ENCODE assay signal across 8 cellular contexts in the genomic region with DNA sequence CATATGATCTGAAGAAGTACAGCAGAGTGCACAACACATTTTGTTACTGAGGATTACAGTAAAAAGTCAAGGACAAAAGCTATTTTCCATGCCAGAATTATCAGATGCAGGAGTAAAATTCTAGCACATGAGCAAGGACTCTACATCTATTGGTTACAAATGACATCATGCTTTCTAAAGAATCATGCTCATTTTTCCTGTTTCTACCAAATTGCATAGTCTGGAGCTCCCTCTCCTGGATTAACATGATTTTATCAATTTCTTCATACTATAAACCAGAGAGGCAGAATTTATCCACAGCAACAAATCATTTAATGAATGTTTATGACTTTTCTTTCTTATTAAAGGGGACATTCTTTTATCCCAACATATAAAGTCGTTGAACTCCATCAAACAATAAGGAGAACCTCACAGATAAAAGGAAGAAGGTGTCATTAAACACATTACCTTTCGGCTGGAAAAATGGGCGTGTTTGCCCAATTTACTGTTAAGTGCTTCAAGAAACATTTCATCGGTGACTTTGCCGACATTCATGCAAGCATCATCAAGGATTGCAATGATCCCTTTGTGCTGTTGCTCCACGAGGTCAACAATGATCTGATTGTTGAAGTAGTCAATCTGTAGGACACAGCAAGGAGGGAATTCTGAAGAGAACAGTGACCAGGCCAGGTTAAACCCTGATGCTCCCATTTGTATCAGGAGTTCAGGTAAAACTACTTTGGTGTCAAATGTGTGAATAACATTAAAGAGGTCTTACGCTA.
A peak's percentile ranks its signal among the peaks of the same experiment; 100 is the strongest.
DNase-seq lines count a peak whose midpoint lies in the region; ATAC-seq, FAIRE-seq and TF ChIP-seq lines count a peak whose summit lies in the region.

No MANE protein-coding gene starts in this region.

- H3K27ac ChIP-seq in hepatocyte (no peak overlapping the region), spleen (peak overlapping the region in 2 of 8 donors; percentile 12 to 26)

- ATAC-seq in GM19023 (IDR thresholded peaks at IDR 0.05; ENCODE audit: unreplicated experiment) = no peak

- DNase-seq in AG08396 (ENCODE audit: low spot score) (peak; percentile 46), GM18507 (ENCODE audit: extremely low spot score, insufficient read length, low read depth) (peak; percentile 4), NCI-H2227 treated with DMSO at 0.1 percent for 48 hours (lab: John Stamatoyannopoulos, UW) (peak; percentile 74), astrocyte of the hippocampus (ENCODE audit: low read depth, low spot score) (peak; percentile 80), hepatocyte (ENCODE audit: low spot score) (peak; percentile 61), spleen (no peak), 8988T (no peak)

- peak; percentile 86 for FAIRE-seq in GM18507 (lab: Jason Lieb, UNC)

- TF ChIP-seq CTCF in hepatocyte (IDR thresholded peaks at IDR 0.05; ENCODE audit: poor library complexity) (peak; percentile 61), spleen (IDR thresholded peaks at IDR 0.05 in 8 of 11, conservative IDR thresholded peaks at IDR 0.05 in 3 of 11) (peak; percentile 16 to 77 (median 57))

- no peaks in the 10 kb centered on the region for H3K9me2 ChIP-seq in hepatocyte (replicated peaks; ENCODE audit: insufficient read depth)

- H3K9me3 ChIP-seq in hepatocyte (ENCODE audit: low read depth) (no peaks in the 10 kb centered on the region), spleen (no peaks in the 10 kb centered on the region)

- intact Hi-C loops in spleen (cut with DNase I; ENCODE audit: low total_unique reads) = loop anchor here (10.0 kb wide), 1 partner anchor 90 kb away; no protein-coding TSS in a partner anchor

- H3K4me1 ChIP-seq in hepatocyte (ENCODE audit: insufficient read depth) = no peaks in the 10 kb centered on the region
- H3K4me1 ChIP-seq in spleen = no peaks in the 10 kb centered on the region

- H3K36me3 ChIP-seq in hepatocyte (replicated peaks; ENCODE audit: insufficient read depth, low read depth) (no peaks in the 10 kb centered on the region), spleen (peaks cover 0 to 4% (median 0%) of the 10 kb centered on the region in 6 donors)

- no peak overlapping the region for H2AFZ ChIP-seq in hepatocyte

- H3K4me2 ChIP-seq in hepatocyte = no peak overlapping the region

- H3K4me3 ChIP-seq in hepatocyte (no peak overlapping the region), spleen (no peak overlapping the region)

- 85% methylated on average over 7 of the region's 7 CpGs for WGBS in hepatocyte (ENCODE audit: low lambda C conversion rate, missing lambda C conversion rate)
- 78 to 84% (median 80%) methylated on average over 7 of the region's 7 CpGs for WGBS in spleen, 5 donors

- no peaks in the 10 kb centered on the region for H3K79me2 ChIP-seq in hepatocyte

- H4K20me1 ChIP-seq in hepatocyte (ENCODE audit: insufficient read depth, poor library complexity, severe bottlenecking) = no peaks in the 10 kb centered on the region

- H3K27me3 ChIP-seq in hepatocyte (no peaks in the 10 kb centered on the region), spleen (replicated peaks in 1 of 7) (no peaks in the 10 kb centered on the region)

- no peak for TF ChIP-seq POLR2A in spleen (IDR thresholded peaks at IDR 0.05)

Comparison
In these comparisons a context has a peak if more than half of its experiments do, and no peak if none do; other contexts are left out.
1. DNase-seq: peak in AG08396 (single experiment), GM18507 (single experiment), NCI-H2227 treated with DMSO at 0.1 percent for 48 hours (single experiment), astrocyte of the hippocampus (single experiment) and hepatocyte (single experiment); none in spleen (single experiment) and 8988T (single experiment).